ENCODE assay signal across 10 cellular contexts in genomic region chr11:127106142-127106541, GRCh38.
DNase-seq lines count a peak whose midpoint lies in the region; ATAC-seq and TF ChIP-seq lines count a peak whose summit lies in the region.
"Had no signal": no experiment of that assay in that cellular context is flagged by ENCODE, and none has a peak within 500 bp of the region (broad histone marks: within the 10 kb centered on the region; RNA-seq: fewer than 3 reads in every experiment).

No MANE protein-coding gene starts in this region.

- DNase-seq in A673 (ENCODE audit: low spot score) (peak; percentile 59), NCI-H526 (lab: John Stamatoyannopoulos, UW) (peak; percentile 100), iPS-NIHi11 (ENCODE audit: low spot score) (peak; percentile 31), occipital lobe (lab: John Stamatoyannopoulos, UW) (no peak)
- no peak for DNase-seq in naive thymus-derived CD4-positive, alpha-beta T cell
- DNase-seq: activated CD8-positive, alpha-beta T cell treated with anti-CD3 and anti-CD28 coated beads, Interleukin-2, amount 10 ng/mL, durations not matched to agents 7 days and 5 days; uterus had no signal

- BruUV-seq in A673 (replicated peaks; lab: Mats Ljungman, UMichigan) = no TSS peak

- CTCF ChIA-PET in A673 (lab: Charles Lee) = no interaction called here
- CTCF ChIA-PET in naive thymus-derived CD4-positive, alpha-beta T cell (lab: Charles Lee) = no interaction called here

- POLR2A ChIA-PET in A673 (lab: Charles Lee; ENCODE audit: low non-redundant PET) = interaction anchor here (0.6 kb wide), 1 partner anchor 373 kb away, joined by 4 read pairs; no protein-coding TSS in a partner anchor
- POLR2A ChIA-PET in naive thymus-derived CD4-positive, alpha-beta T cell (lab: Charles Lee) = no interaction called here

- no peak overlapping the region for H3K27ac ChIP-seq in A673 (ENCODE audit: low read depth, low read length, poor library complexity, severe bottlenecking)
- peak overlapping the region; percentile 54 for H3K27ac ChIP-seq in HUES48 (ENCODE audit: low read depth, low read length)
- no peak overlapping the region for H3K27ac ChIP-seq in naive thymus-derived CD4-positive, alpha-beta T cell (ENCODE audit: low read depth, low read length)
- H3K27ac ChIP-seq: uterus had no signal

- H3K36me3 ChIP-seq in A673 (ENCODE audit: insufficient read depth, low read length, poor library complexity, severe bottlenecking) (no peaks in the 10 kb centered on the region), HUES48 (ENCODE audit: control insufficient read depth, insufficient read depth, low read length) (no peaks in the 10 kb centered on the region)
- H3K36me3 ChIP-seq in naive thymus-derived CD4-positive, alpha-beta T cell (ENCODE audit: control insufficient read depth in 2 of 3, insufficient read depth in 3 of 3, low read length in 3 of 3) = no peaks in the 10 kb centered on the region
- H3K36me3 ChIP-seq: uterus had no signal

- H3K9ac ChIP-seq in HUES48 (ENCODE audit: low read depth, low read length) = no peak overlapping the region

- H3K9me3 ChIP-seq in A673 (ENCODE audit: low read depth, low read length, poor library complexity, severe bottlenecking) (no peaks in the 10 kb centered on the region), HUES48 (ENCODE audit: control insufficient read depth, insufficient read depth, low read length) (no peaks in the 10 kb centered on the region)
- H3K9me3 ChIP-seq in naive thymus-derived CD4-positive, alpha-beta T cell (ENCODE audit: control insufficient read depth in 2 of 3, low read length in 3 of 3) = no peaks in the 10 kb centered on the region
- H3K9me3 ChIP-seq: uterus had no signal

- H3K4me1 ChIP-seq in A673 (ENCODE audit: insufficient read depth, low read length, poor library complexity, severe bottlenecking) (peaks cover 5% of the 10 kb centered on the region), HUES48 (ENCODE audit: control insufficient read depth, insufficient read depth, low read length) (peaks cover 37% of the 10 kb centered on the region)
- H3K4me1 ChIP-seq in naive thymus-derived CD4-positive, alpha-beta T cell (ENCODE audit: control insufficient read depth in 2 of 2, insufficient read depth in 2 of 2, low read length in 2 of 2) = no peaks in the 10 kb centered on the region
- H3K4me1 ChIP-seq: uterus had no signal

- intact Hi-C loops in A673 (cut with micrococcal nuclease; ENCODE audit: unreplicated experiment) = no loop called here
- intact Hi-C loops in naive thymus-derived CD4-positive, alpha-beta T cell (cut with micrococcal nuclease) = no loop called here

- no peaks in the 10 kb centered on the region for H3K4me1 Mint-ChIP-seq in naive thymus-derived CD4-positive, alpha-beta T cell

- H3K27me3 ChIP-seq in A673 (replicated peaks; ENCODE audit: insufficient read depth, low read depth, low read length, poor library complexity) = no peaks in the 10 kb centered on the region
- no peaks in the 10 kb centered on the region for H3K27me3 ChIP-seq in HUES48 (ENCODE audit: control insufficient read depth, insufficient read depth, low read length)
- H3K27me3 ChIP-seq in naive thymus-derived CD4-positive, alpha-beta T cell (ENCODE audit: control insufficient read depth in 2 of 2, insufficient read depth in 2 of 2, low read length in 2 of 2) = no peaks in the 10 kb centered on the region
- H3K27me3 ChIP-seq: uterus had no signal

- no peaks in the 10 kb centered on the region for H3K36me3 Mint-ChIP-seq in naive thymus-derived CD4-positive, alpha-beta T cell

- H3K27ac Mint-ChIP-seq in naive thymus-derived CD4-positive, alpha-beta T cell = no peak overlapping the region
- H3K27ac Mint-ChIP-seq: activated CD8-positive, alpha-beta T cell treated with anti-CD3 and anti-CD28 coated beads, Interleukin-2, amount 10 ng/mL, durations not matched to agents 7 days and 5 days had no signal

- peaks cover 0 to 10% (median 4%) of the 10 kb centered on the region in 5 donors for H3K27me3 Mint-ChIP-seq in naive thymus-derived CD4-positive, alpha-beta T cell

- ATAC-seq in GM19328 (IDR thresholded peaks at IDR 0.05; ENCODE audit: unreplicated experiment) (no peak), HG02973 (IDR thresholded peaks at IDR 0.05; ENCODE audit: unreplicated experiment) (no peak)
- ATAC-seq in naive thymus-derived CD4-positive, alpha-beta T cell = no peak
- ATAC-seq: activated CD8-positive, alpha-beta T cell treated with anti-CD3 and anti-CD28 coated beads, Interleukin-2, amount 10 ng/mL, durations not matched to agents 7 days and 5 days had no signal

- H3K4me3 Mint-ChIP-seq in naive thymus-derived CD4-positive, alpha-beta T cell = no peak overlapping the region
- H3K4me3 Mint-ChIP-seq: activated CD8-positive, alpha-beta T cell treated with anti-CD3 and anti-CD28 coated beads, Interleukin-2, amount 10 ng/mL, durations not matched to agents 7 days and 5 days had no signal

- H3K4me3 ChIP-seq in A673 (ENCODE audit: low read depth, low read length, poor library complexity, severe bottlenecking) (no peak overlapping the region), HUES48 (ENCODE audit: low read depth, low read length) (no peak overlapping the region)
- H3K4me3 ChIP-seq in naive thymus-derived CD4-positive, alpha-beta T cell (ENCODE audit: low read length) = no peak overlapping the region
- H3K4me3 ChIP-seq: uterus had no signal

- no peak for TF ChIP-seq CTCF in A673 (conservative IDR thresholded peaks at IDR 0.05; ENCODE audit: low read depth, low read length)

- peaks cover 0 to 5% (median 0%) of the 10 kb centered on the region in 11 donors for H3K9me3 Mint-ChIP-seq in naive thymus-derived CD4-positive, alpha-beta T cell

Comparison
In these comparisons a context has a peak if more than half of its experiments do, and no peak if none do; other contexts are left out.
1. DNase-seq: peak in A673 (single experiment), NCI-H526 (2 of 2) and iPS-NIHi11 (single experiment); none in occipital lobe (single experiment) and naive thymus-derived CD4-positive, alpha-beta T cell (0 of 9).